In genomic region chr10:85789125-85789524, GRCh38 we compare ENCODE assay signal across 3 cellular contexts.
"Had no signal": no experiment of that assay in that cellular context is flagged by ENCODE, and none has a peak within 500 bp of the region (broad histone marks: within the 10 kb centered on the region; RNA-seq: fewer than 3 reads in every experiment).

No MANE protein-coding gene starts in this region.

- DNase-seq: H9, HCEC 1CT, IMR-90 had no signal
